In genomic region chr5:65926276-65926761, GRCh38 we compare ENCODE assay signal across 8 cellular contexts. TPM values are rescaled to one million over a fixed set of nuclear protein-coding genes. Genes with fewer than 3 reads are reported as not detected.
A peak's percentile ranks its signal among the peaks of the same experiment; 100 is the strongest.
DNase-seq lines count a peak whose midpoint lies in the region; ATAC-seq and TF ChIP-seq lines count a peak whose summit lies in the region.

Gene ERBIN, plus strand, starts transcription at chr5:65926575. Its CDS starts 66,144 bp downstream, at chr5:65992719.

- H3K27me3 Mint-ChIP-seq in activated CD4-positive, alpha-beta T cell treated with anti-CD3 and anti-CD28 coated beads, Interleukin-2, amount 10 ng/mL, durations not matched to agents 7 days and 5 days: peaks cover 12% of the 10 kb centered on the region

- peak within 1 kb of the TSS; percentile 100 for H3K4me3 Mint-ChIP-seq in activated CD4-positive, alpha-beta T cell treated with anti-CD3 and anti-CD28 coated beads, Interleukin-2, amount 10 ng/mL, durations not matched to agents 7 days and 5 days

- H3K9me3 Mint-ChIP-seq in activated CD4-positive, alpha-beta T cell treated with anti-CD3 and anti-CD28 coated beads, Interleukin-2, amount 10 ng/mL, durations not matched to agents 7 days and 5 days: no peaks in the 10 kb centered on the region

- CTCF ChIA-PET in activated CD4-positive, alpha-beta T cell treated with anti-CD3 and anti-CD28 coated beads, Interleukin-2, amount 10 ng/mL, durations not matched to agents 7 days and 5 days (lab: Charles Lee): interaction anchor here (0.6 to 1.3 kb wide), 2 partner anchors 9 to 176 kb away, joined by 4 read pairs; no protein-coding TSS in a partner anchor

- TF ChIP-seq CTCF in coronary artery (IDR thresholded peaks at IDR 0.05): no peak

- POLR2A ChIA-PET in activated CD4-positive, alpha-beta T cell treated with anti-CD3 and anti-CD28 coated beads, Interleukin-2, amount 10 ng/mL, durations not matched to agents 7 days and 5 days (lab: Charles Lee): interaction anchor here (0.6 kb wide), 1 partner anchor 52 kb away, joined by 6 read pairs; no protein-coding TSS in a partner anchor

- H3K36me3 Mint-ChIP-seq in activated CD4-positive, alpha-beta T cell treated with anti-CD3 and anti-CD28 coated beads, Interleukin-2, amount 10 ng/mL, durations not matched to agents 7 days and 5 days (ENCODE audit: low read depth): peaks cover 27% of the 10 kb centered on the region

- H3K27ac Mint-ChIP-seq in activated CD4-positive, alpha-beta T cell treated with anti-CD3 and anti-CD28 coated beads, Interleukin-2, amount 10 ng/mL, durations not matched to agents 7 days and 5 days: peak within 1 kb of the TSS; percentile 98

- DNase-seq in DMS153 (lab: John Stamatoyannopoulos, UW) (peak; percentile 16), DMS153 treated with DMSO at 0.1 percent for 48 hours (lab: John Stamatoyannopoulos, UW; ENCODE audit: unreplicated experiment) (no peak), NCI-H2171 (lab: John Stamatoyannopoulos, UW) (peak; percentile 3), coronary artery (ENCODE audit: low spot score) (peak; percentile 85), left kidney (ENCODE audit: low read depth, low spot score) (peak; percentile 87)
- DNase-seq in activated CD4-positive, alpha-beta T cell treated with anti-CD3 and anti-CD28 coated beads, Interleukin-2, amount 10 ng/mL, durations not matched to agents 7 days and 5 days: peak; percentile 72
- peak; percentile 72 to 75 for DNase-seq in stimulated activated CD4-positive, alpha-beta T cell treated with anti-CD3 and anti-CD28 coated beads, Interleukin-2, amount 100 ng/mL, for 24 hours

- peak; percentile 31 for ATAC-seq in HG02798 (IDR thresholded peaks at IDR 0.05; ENCODE audit: poor library complexity, unreplicated experiment)

- peaks cover 36% of the 10 kb centered on the region for H3K4me1 Mint-ChIP-seq in activated CD4-positive, alpha-beta T cell treated with anti-CD3 and anti-CD28 coated beads, Interleukin-2, amount 10 ng/mL, durations not matched to agents 7 days and 5 days

- H3K27ac ChIP-seq in coronary artery: peak within 1 kb of the TSS; percentile 94 to 98

- H3K4me3 ChIP-seq in coronary artery: peak within 1 kb of the TSS; percentile 83

RNA-seq across cellular contexts. Expression of gene ERBIN, which starts in this region (rescaled TPM):
- 10 to 100 TPM; 61.6 to 70.2 TPM for total RNA-seq in activated CD4-positive, alpha-beta T cell treated with anti-CD3 and anti-CD28 coated beads, Interleukin-2, amount 10 ng/mL, durations not matched to agents 7 days and 5 days
